Comparison of ENCODE assay signal across 16 cellular contexts in genomic region chr11:69339041-69339733, GRCh38. TPM values are rescaled to one million over a fixed set of nuclear protein-coding genes. Genes with fewer than 3 reads are reported as not detected.
DNase-seq lines count a peak whose midpoint lies in the region; ATAC-seq lines count a peak whose summit lies in the region.
"Had no signal": no experiment of that assay in that cellular context is flagged by ENCODE, and none has a peak within 500 bp of the region (broad histone marks: within the 10 kb centered on the region; RNA-seq: fewer than 3 reads in every experiment).

No MANE protein-coding gene starts in this region.

- peaks cover 19% of the 10 kb centered on the region for H3K27me3 Mint-ChIP-seq in activated naive CD4-positive, alpha-beta T cell treated with anti-CD3 and anti-CD28 coated beads, Interleukin-2, amount 10 ng/mL, durations not matched to agents 7 days and 5 days
- H3K27me3 Mint-ChIP-seq in activated naive CD4-positive, alpha-beta T cell treated with anti-CD3 and anti-CD28 coated beads for 36 hours (ENCODE audit: low read depth) = no peaks in the 10 kb centered on the region
- H3K27me3 Mint-ChIP-seq in activated CD8-positive, alpha-beta T cell treated with anti-CD3 and anti-CD28 coated beads, Interleukin-2, amount 10 ng/mL, durations not matched to agents 7 days and 5 days (ENCODE audit: low read depth) = no peaks in the 10 kb centered on the region
- H3K27me3 Mint-ChIP-seq in stimulated activated naive CD8-positive, alpha-beta T cell treated with anti-CD3 and anti-CD28 coated beads, Interleukin-15, amount 100 ng/mL, for 72 hours = no peaks in the 10 kb centered on the region

- H3K36me3 Mint-ChIP-seq in activated naive CD4-positive, alpha-beta T cell treated with anti-CD3 and anti-CD28 coated beads, Interleukin-2, amount 10 ng/mL, durations not matched to agents 7 days and 5 days = no peaks in the 10 kb centered on the region
- H3K36me3 Mint-ChIP-seq in activated naive CD4-positive, alpha-beta T cell treated with anti-CD3 and anti-CD28 coated beads for 36 hours (ENCODE audit: low read depth) = peaks cover 9% of the 10 kb centered on the region
- peaks cover 2% of the 10 kb centered on the region for H3K36me3 Mint-ChIP-seq in activated CD8-positive, alpha-beta T cell treated with anti-CD3 and anti-CD28 coated beads, Interleukin-2, amount 10 ng/mL, durations not matched to agents 7 days and 5 days (ENCODE audit: low read depth)

- DNase-seq in activated naive CD4-positive, alpha-beta T cell treated with anti-CD3 and anti-CD28 coated beads, Interleukin-2, amount 10 ng/mL, durations not matched to agents 7 days and 5 days = peak; percentile 3
- no peak for DNase-seq in activated naive CD4-positive, alpha-beta T cell treated with anti-CD3 and anti-CD28 coated beads for 36 hours
- peak; percentile 19 for DNase-seq in activated CD8-positive, alpha-beta T cell treated with anti-CD3 and anti-CD28 coated beads, Interleukin-2, amount 10 ng/mL, durations not matched to agents 7 days and 5 days
- DNase-seq in islet precursor cell (peak; percentile 22), SKM-1 (lab: John Stamatoyannopoulos, UW; ENCODE audit: unreplicated experiment) (no peak)
- peak in 1 of 2 donors; percentile 3 for DNase-seq in stimulated activated naive CD8-positive, alpha-beta T cell treated with anti-CD3 and anti-CD28 coated beads, Interleukin-15, amount 100 ng/mL, for 72 hours
- DNase-seq in stimulated activated naive CD4-positive, alpha-beta T cell treated with Interleukin-2 at 50 U/mL for 16 hours (lab: John Stamatoyannopoulos, UW) = no peak
- DNase-seq: anterior cingulate cortex, GM23248, Kasumi-1, left lung, NCI-H1417, substantia nigra had no signal

- no peak overlapping the region for H3K4me3 Mint-ChIP-seq in activated naive CD4-positive, alpha-beta T cell treated with anti-CD3 and anti-CD28 coated beads, Interleukin-2, amount 10 ng/mL, durations not matched to agents 7 days and 5 days
- H3K4me3 Mint-ChIP-seq in activated naive CD4-positive, alpha-beta T cell treated with anti-CD3 and anti-CD28 coated beads for 36 hours = no peak overlapping the region
- no peak overlapping the region for H3K4me3 Mint-ChIP-seq in activated CD8-positive, alpha-beta T cell treated with anti-CD3 and anti-CD28 coated beads, Interleukin-2, amount 10 ng/mL, durations not matched to agents 7 days and 5 days
- peak overlapping the region; percentile 38 to 65 for H3K4me3 Mint-ChIP-seq in stimulated activated naive CD8-positive, alpha-beta T cell treated with anti-CD3 and anti-CD28 coated beads, Interleukin-15, amount 100 ng/mL, for 72 hours

- no peak for ATAC-seq in activated CD8-positive, alpha-beta T cell treated with anti-CD3 and anti-CD28 coated beads, Interleukin-2, amount 10 ng/mL, durations not matched to agents 7 days and 5 days
- no peak for ATAC-seq in stimulated activated naive CD8-positive, alpha-beta T cell treated with anti-CD3 and anti-CD28 coated beads, Interleukin-15, amount 100 ng/mL, for 72 hours
- no peak for ATAC-seq in GM21717 (IDR thresholded peaks at IDR 0.05; ENCODE audit: unreplicated experiment)
- ATAC-seq: left lung had no signal

- H3K27ac Mint-ChIP-seq in activated naive CD4-positive, alpha-beta T cell treated with anti-CD3 and anti-CD28 coated beads, Interleukin-2, amount 10 ng/mL, durations not matched to agents 7 days and 5 days = no peak overlapping the region
- H3K27ac Mint-ChIP-seq in activated naive CD4-positive, alpha-beta T cell treated with anti-CD3 and anti-CD28 coated beads for 36 hours = no peak overlapping the region
- peak overlapping the region; percentile 50 for H3K27ac Mint-ChIP-seq in activated CD8-positive, alpha-beta T cell treated with anti-CD3 and anti-CD28 coated beads, Interleukin-2, amount 10 ng/mL, durations not matched to agents 7 days and 5 days
- H3K27ac Mint-ChIP-seq in stimulated activated naive CD8-positive, alpha-beta T cell treated with anti-CD3 and anti-CD28 coated beads, Interleukin-15, amount 100 ng/mL, for 72 hours = peak overlapping the region in 1 of 2 donors; percentile 31

- intact Hi-C loops in activated naive CD4-positive, alpha-beta T cell treated with anti-CD3 and anti-CD28 coated beads for 36 hours (cut with micrococcal nuclease) = no loop called here

- peaks cover 3% of the 10 kb centered on the region for H3K9me3 Mint-ChIP-seq in activated naive CD4-positive, alpha-beta T cell treated with anti-CD3 and anti-CD28 coated beads, Interleukin-2, amount 10 ng/mL, durations not matched to agents 7 days and 5 days
- H3K9me3 Mint-ChIP-seq in activated naive CD4-positive, alpha-beta T cell treated with anti-CD3 and anti-CD28 coated beads for 36 hours = peaks cover 18% of the 10 kb centered on the region
- H3K9me3 Mint-ChIP-seq in activated CD8-positive, alpha-beta T cell treated with anti-CD3 and anti-CD28 coated beads, Interleukin-2, amount 10 ng/mL, durations not matched to agents 7 days and 5 days (ENCODE audit: insufficient read depth) = peaks cover 10% of the 10 kb centered on the region
- H3K9me3 Mint-ChIP-seq in stimulated activated naive CD8-positive, alpha-beta T cell treated with anti-CD3 and anti-CD28 coated beads, Interleukin-15, amount 100 ng/mL, for 72 hours = peaks cover 13 to 28% of the 10 kb centered on the region in 2 donors

- POLR2A ChIA-PET in activated CD8-positive, alpha-beta T cell treated with anti-CD3 and anti-CD28 coated beads, Interleukin-2, amount 10 ng/mL, durations not matched to agents 7 days and 5 days (lab: Charles Lee) = no interaction called here

- CTCF ChIA-PET in activated naive CD4-positive, alpha-beta T cell treated with anti-CD3 and anti-CD28 coated beads, Interleukin-2, amount 10 ng/mL, durations not matched to agents 7 days and 5 days (lab: Charles Lee) = no interaction called here
- CTCF ChIA-PET in activated naive CD4-positive, alpha-beta T cell treated with anti-CD3 and anti-CD28 coated beads for 36 hours (lab: Charles Lee) = no interaction called here
- CTCF ChIA-PET in activated CD8-positive, alpha-beta T cell treated with anti-CD3 and anti-CD28 coated beads, Interleukin-2, amount 10 ng/mL, durations not matched to agents 7 days and 5 days (lab: Charles Lee) = no interaction called here

- H3K4me1 Mint-ChIP-seq in activated naive CD4-positive, alpha-beta T cell treated with anti-CD3 and anti-CD28 coated beads, Interleukin-2, amount 10 ng/mL, durations not matched to agents 7 days and 5 days = peaks cover 24% of the 10 kb centered on the region
- peaks cover 42% of the 10 kb centered on the region for H3K4me1 Mint-ChIP-seq in activated naive CD4-positive, alpha-beta T cell treated with anti-CD3 and anti-CD28 coated beads for 36 hours (ENCODE audit: low read depth)
- peaks cover 37% of the 10 kb centered on the region for H3K4me1 Mint-ChIP-seq in activated CD8-positive, alpha-beta T cell treated with anti-CD3 and anti-CD28 coated beads, Interleukin-2, amount 10 ng/mL, durations not matched to agents 7 days and 5 days (ENCODE audit: low read depth)
- peaks cover 51% of the 10 kb centered on the region for H3K4me1 Mint-ChIP-seq in stimulated activated naive CD8-positive, alpha-beta T cell treated with anti-CD3 and anti-CD28 coated beads, Interleukin-15, amount 100 ng/mL, for 72 hours

RNA-seq across cellular contexts. Expression of gene MYEOV, which starts 45.2 kb away (rescaled TPM):
- under 1 TPM in 1 of 2 experiments, not detected in 1; 0.35 TPM for total RNA-seq in activated naive CD4-positive, alpha-beta T cell treated with anti-CD3 and anti-CD28 coated beads for 36 hours
- total RNA-seq in activated CD8-positive, alpha-beta T cell treated with anti-CD3 and anti-CD28 coated beads, Interleukin-2, amount 10 ng/mL, durations not matched to agents 7 days and 5 days = not detected
- total RNA-seq: frontal cortex, myocyte had no signal

Comparison
In these comparisons a context has a peak if more than half of its experiments do, and no peak if none do; other contexts are left out.
1. DNase-seq: peak in activated naive CD4-positive, alpha-beta T cell treated with anti-CD3 and anti-CD28 coated beads, Interleukin-2, amount 10 ng/mL, durations not matched to agents 7 days and 5 days (single experiment), activated CD8-positive, alpha-beta T cell treated with anti-CD3 and anti-CD28 coated beads, Interleukin-2, amount 10 ng/mL, durations not matched to agents 7 days and 5 days (single experiment) and islet precursor cell (single experiment); none in activated naive CD4-positive, alpha-beta T cell treated with anti-CD3 and anti-CD28 coated beads for 36 hours (single experiment), SKM-1 (single experiment) and stimulated activated naive CD4-positive, alpha-beta T cell treated with Interleukin-2 at 50 U/mL for 16 hours (single experiment).
2. H3K4me3 Mint-ChIP-seq: peak in stimulated activated naive CD8-positive, alpha-beta T cell treated with anti-CD3 and anti-CD28 coated beads, Interleukin-15, amount 100 ng/mL, for 72 hours (2 of 2); none in activated naive CD4-positive, alpha-beta T cell treated with anti-CD3 and anti-CD28 coated beads, Interleukin-2, amount 10 ng/mL, durations not matched to agents 7 days and 5 days (single experiment), activated naive CD4-positive, alpha-beta T cell treated with anti-CD3 and anti-CD28 coated beads for 36 hours (single experiment) and activated CD8-positive, alpha-beta T cell treated with anti-CD3 and anti-CD28 coated beads, Interleukin-2, amount 10 ng/mL, durations not matched to agents 7 days and 5 days (single experiment).